Comparison of ENCODE assay signal across 13 cellular contexts in the genomic region with DNA sequence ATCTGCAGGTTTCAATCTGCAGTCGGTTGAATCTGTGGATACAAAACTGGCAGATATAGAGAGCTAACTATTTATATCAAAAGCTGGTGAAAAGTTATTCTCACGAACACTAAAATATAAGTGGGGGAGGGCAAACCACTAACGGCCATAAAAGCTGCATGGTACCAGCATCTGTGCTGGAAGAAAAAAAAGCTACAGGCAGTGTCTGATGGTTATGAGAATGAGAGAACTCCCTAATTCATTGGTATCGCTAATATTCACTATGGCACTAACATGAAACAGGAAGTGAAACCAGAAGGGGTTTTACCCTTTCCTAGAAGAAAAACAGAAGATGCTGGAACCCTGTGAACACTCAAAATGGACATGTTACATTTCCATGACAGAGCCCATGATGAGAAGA. TPM values are rescaled to one million over a fixed set of nuclear protein-coding genes. Genes with fewer than 3 reads are reported as not detected.
DNase-seq lines count a peak whose midpoint lies in the region; ATAC-seq, FAIRE-seq and TF ChIP-seq lines count a peak whose summit lies in the region.
"Had no signal": no experiment of that assay in that cellular context is flagged by ENCODE, and none has a peak within 500 bp of the region (broad histone marks: within the 10 kb centered on the region; RNA-seq: fewer than 3 reads in every experiment).

No MANE protein-coding gene starts in this region.

- peaks cover 4% of the 10 kb centered on the region for H3K9me3 ChIP-seq in neural progenitor cell (ENCODE audit: low read depth)

- no peaks in the 10 kb centered on the region for H4K20me1 ChIP-seq in neural progenitor cell (ENCODE audit: low read depth)

- H3K27me3 ChIP-seq in GM06990 (replicated peaks; ENCODE audit: control insufficient read depth, insufficient read depth, low read length): no peaks in the 10 kb centered on the region
- H3K27me3 ChIP-seq in neural progenitor cell: no peaks in the 10 kb centered on the region

- peaks cover 13% of the 10 kb centered on the region for H3K79me2 ChIP-seq in neural progenitor cell (ENCODE audit: low read depth)

- H3K4me3 Mint-ChIP-seq in activated naive CD8-positive, alpha-beta T cell: peak overlapping the region; percentile 30
- no peak overlapping the region for H3K4me3 Mint-ChIP-seq in neural progenitor cell
- H3K4me3 Mint-ChIP-seq: dendritic cell treated with granulocyte-macrophage colony-stimulating factor and Interleukin-4, amounts not matched to agents 40 ng/mL and 50 ng/mL, for 4 days had no signal

- no peaks in the 10 kb centered on the region for H3K27me3 Mint-ChIP-seq in activated naive CD8-positive, alpha-beta T cell
- H3K27me3 Mint-ChIP-seq in neural progenitor cell (ENCODE audit: insufficient read depth, low read depth): peaks cover 3% of the 10 kb centered on the region

- H3K9me3 Mint-ChIP-seq in activated naive CD8-positive, alpha-beta T cell (ENCODE audit: low read depth): peaks cover 3% of the 10 kb centered on the region
- peaks cover 31% of the 10 kb centered on the region for H3K9me3 Mint-ChIP-seq in neural progenitor cell

- H3F3A ChIP-seq in neural progenitor cell (ENCODE audit: low read depth): no peaks in the 10 kb centered on the region

- peak overlapping the region; percentile 19 for H3K27ac Mint-ChIP-seq in activated naive CD8-positive, alpha-beta T cell
- H3K27ac Mint-ChIP-seq in neural progenitor cell: no peak overlapping the region
- H3K27ac Mint-ChIP-seq: dendritic cell treated with granulocyte-macrophage colony-stimulating factor and Interleukin-4, amounts not matched to agents 40 ng/mL and 50 ng/mL, for 4 days had no signal

- H2AFZ ChIP-seq in neural progenitor cell (replicated peaks): no peak overlapping the region

- FAIRE-seq in urothelium cell line (lab: Jason Lieb, UNC): no peak

- peaks cover 16% of the 10 kb centered on the region for H3K36me3 Mint-ChIP-seq in activated naive CD8-positive, alpha-beta T cell
- peaks cover 25% of the 10 kb centered on the region for H3K36me3 Mint-ChIP-seq in neural progenitor cell

- no peak overlapping the region for H3K27ac ChIP-seq in neural progenitor cell

- no peak overlapping the region for H3K9ac ChIP-seq in neural progenitor cell

- H3K4me3 ChIP-seq in GM06990 (replicated peaks; ENCODE audit: low read depth, low read length): no peak overlapping the region
- no peak overlapping the region for H3K4me3 ChIP-seq in neural progenitor cell

- H3K4me1 Mint-ChIP-seq in activated naive CD8-positive, alpha-beta T cell (ENCODE audit: low read depth): peaks cover 32% of the 10 kb centered on the region
- peaks cover 6% of the 10 kb centered on the region for H3K4me1 Mint-ChIP-seq in neural progenitor cell

- H3K4me2 ChIP-seq in neural progenitor cell: no peak overlapping the region

- peaks cover 16% of the 10 kb centered on the region for H3K4me1 ChIP-seq in neural progenitor cell

- peak; percentile 8 for DNase-seq in GM06990 (ENCODE audit: extremely low read depth, insufficient read length)
- DNase-seq in NCI-H446 (lab: John Stamatoyannopoulos, UW): no peak
- DNase-seq in HT-29 (ENCODE audit: low spot score): no peak
- no peak for DNase-seq in urothelium cell line (ENCODE audit: low spot score)
- DNase-seq in neural progenitor cell (ENCODE audit: low spot score): no peak
- DNase-seq: activated CD4-positive, alpha-beta T cell treated with anti-CD3 and anti-CD28 coated beads, Interleukin-2, amount 50 U/mL, for 48 hours; DMS53; stimulated activated naive CD4-positive, alpha-beta T cell treated with Interleukin-2 at 50 U/mL for 16 hours had no signal

- H3K36me3 ChIP-seq in GM06990 (ENCODE audit: control insufficient read depth, insufficient read depth, low read length): no peaks in the 10 kb centered on the region
- no peaks in the 10 kb centered on the region for H3K36me3 ChIP-seq in neural progenitor cell

- peak; percentile 93 for ATAC-seq in GM19463 (IDR thresholded peaks at IDR 0.05; ENCODE audit: unreplicated experiment)
- peak; percentile 83 for ATAC-seq in HG03139 (IDR thresholded peaks at IDR 0.05; ENCODE audit: unreplicated experiment)
- ATAC-seq: sciatic nerve had no signal

- TF ChIP-seq CTCF in GM06990 (IDR thresholded peaks at IDR 0.05; ENCODE audit: insufficient read depth, low read length, poor library complexity, severe bottlenecking): no peak
- no peak for TF ChIP-seq CTCF in neural progenitor cell (IDR thresholded peaks at IDR 0.05)

RNA-seq across cellular contexts. Expression of gene CEP70, which starts 15.9 kb away (rescaled TPM):
- total RNA-seq in HT-29 (2014; rRNA removed; shearing (Covaris generic)): 5.1 and 6.1 TPM in 2 replicates
- 59.8 and 101 TPM in 2 replicates for total RNA-seq in neural progenitor cell (ENCODE audit: low replicate concordance)

RNA-seq across cellular contexts. Expression of gene FAIM, which starts 30.4 kb away (rescaled TPM):
- 4.2 and 9.1 TPM in 2 replicates for total RNA-seq in HT-29 (2014; rRNA removed; shearing (Covaris generic))
- 9.8 and 13.2 TPM in 2 replicates for total RNA-seq in neural progenitor cell (ENCODE audit: low replicate concordance)
